In the genomic region with DNA sequence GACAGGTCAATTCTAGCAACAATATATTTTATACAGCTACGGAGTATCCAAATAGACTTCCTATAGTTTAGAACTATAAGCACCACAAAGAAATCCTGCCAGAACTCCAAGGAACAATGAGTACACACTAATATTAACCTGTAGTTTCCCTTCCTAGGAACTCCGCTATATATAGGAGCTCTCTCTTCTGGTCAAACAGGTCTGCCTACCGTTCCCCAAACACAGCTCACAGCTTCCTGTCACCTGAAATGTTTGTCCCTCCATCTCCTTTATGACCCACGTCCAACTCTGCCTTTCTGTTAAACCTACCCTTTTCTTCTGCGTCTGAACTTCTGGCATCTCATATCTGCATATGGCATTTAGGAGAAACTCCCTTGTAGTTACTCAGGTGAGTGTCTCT, we compare ENCODE assay signal across 27 cellular contexts. TPM values are rescaled to one million over a fixed set of nuclear protein-coding genes. Genes with fewer than 3 reads are reported as not detected.
"Had no signal": no experiment of that assay in that cellular context is flagged by ENCODE, and none has a peak within 500 bp of the region (broad histone marks: within the 10 kb centered on the region; RNA-seq: fewer than 3 reads in every experiment).

No MANE protein-coding gene starts in this region.

- H3K27me3 ChIP-seq: MG63 had no signal

- H3K4me1 Mint-ChIP-seq: activated CD4-positive, alpha-beta memory T cell treated with anti-CD3 and anti-CD28 coated beads, Interleukin-2, amount 10 ng/mL, durations not matched to agents 7 days and 5 days; activated T-helper 17 cell treated with anti-CD3 and anti-CD28 coated beads, Interleukin-2, amount 50 U/mL, for 72 hours had no signal

- H3K27ac Mint-ChIP-seq: activated CD4-positive, alpha-beta memory T cell treated with anti-CD3 and anti-CD28 coated beads, Interleukin-2, amount 10 ng/mL, durations not matched to agents 7 days and 5 days; activated CD4-positive, alpha-beta T cell treated with anti-CD3 and anti-CD28 coated beads, Interleukin-2, amount 10 ng/mL, durations not matched to agents 7 days and 5 days; activated naive CD4-positive, alpha-beta T cell treated with anti-CD3 and anti-CD28 coated beads, Interleukin-2, amount 10 ng/mL, durations not matched to agents 7 days and 5 days; activated naive CD8-positive, alpha-beta T cell treated with anti-CD3 and anti-CD28 coated beads for 36 hours; activated T-helper 17 cell treated with anti-CD3 and anti-CD28 coated beads, Interleukin-2, amount 50 U/mL, for 72 hours had no signal

- H3K4me2 ChIP-seq: KMS-11 had no signal

- DNase-seq: activated CD4-positive, alpha-beta memory T cell treated with anti-CD3 and anti-CD28 coated beads, Interleukin-2, amount 10 ng/mL, durations not matched to agents 7 days and 5 days; activated CD4-positive, alpha-beta T cell treated with anti-CD3 and anti-CD28 coated beads, Interleukin-2, amount 10 ng/mL, durations not matched to agents 7 days and 5 days; activated CD4-positive, CD25-positive, alpha-beta regulatory T cell; activated gamma-delta T cell treated with Interleukin-2 at 50 U/mL for 16 hours; activated naive CD4-positive, alpha-beta T cell treated with anti-CD3 and anti-CD28 coated beads, Interleukin-2, amount 10 ng/mL, durations not matched to agents 7 days and 5 days; activated naive CD8-positive, alpha-beta T cell treated with anti-CD3 and anti-CD28 coated beads for 36 hours; activated T-cell treated with anti-CD3 and anti-CD28 coated beads for 4 hours; activated T-cell treated with anti-CD3 and anti-CD28 coated beads, Interleukin-2, amount 50 U/mL, for 48 hours; anterior cingulate cortex; cerebellar nuclear complex; MG63; MV-4-11; NCI-H1105; NCI-H1436; NCI-H1694 treated with DMSO at 0.1 percent for 48 hours; NCI-H2029 treated with DMSO at 0.1 percent for 48 hours; NCI-H446; NCI-H526; NK-92 treated with Interleukin-12 subunit alpha and Interleukin-12 subunit beta, amount 100 ng/mL, for 24 hours; OCI-M1; SIG-M5; T-helper 2 cell; T1000 had no signal

- H3K36me3 ChIP-seq: MG63 had no signal

- H3K9me3 Mint-ChIP-seq: activated CD4-positive, alpha-beta memory T cell treated with anti-CD3 and anti-CD28 coated beads, Interleukin-2, amount 10 ng/mL, durations not matched to agents 7 days and 5 days; activated CD4-positive, alpha-beta T cell treated with anti-CD3 and anti-CD28 coated beads, Interleukin-2, amount 10 ng/mL, durations not matched to agents 7 days and 5 days; activated naive CD4-positive, alpha-beta T cell treated with anti-CD3 and anti-CD28 coated beads, Interleukin-2, amount 10 ng/mL, durations not matched to agents 7 days and 5 days; activated naive CD8-positive, alpha-beta T cell treated with anti-CD3 and anti-CD28 coated beads for 36 hours; activated T-helper 17 cell treated with anti-CD3 and anti-CD28 coated beads, Interleukin-2, amount 50 U/mL, for 72 hours had no signal

- H3K4me3 Mint-ChIP-seq: activated CD4-positive, alpha-beta memory T cell treated with anti-CD3 and anti-CD28 coated beads, Interleukin-2, amount 10 ng/mL, durations not matched to agents 7 days and 5 days; activated CD4-positive, alpha-beta T cell treated with anti-CD3 and anti-CD28 coated beads, Interleukin-2, amount 10 ng/mL, durations not matched to agents 7 days and 5 days; activated naive CD4-positive, alpha-beta T cell treated with anti-CD3 and anti-CD28 coated beads, Interleukin-2, amount 10 ng/mL, durations not matched to agents 7 days and 5 days; activated naive CD8-positive, alpha-beta T cell treated with anti-CD3 and anti-CD28 coated beads for 36 hours; activated T-helper 17 cell treated with anti-CD3 and anti-CD28 coated beads, Interleukin-2, amount 50 U/mL, for 72 hours had no signal

- H3K9me3 ChIP-seq: MG63 had no signal

- H3K4me3 ChIP-seq: MG63 had no signal

- ATAC-seq: activated T-helper 17 cell treated with anti-CD3 and anti-CD28 coated beads, Interleukin-2, amount 50 U/mL, for 72 hours had no signal

- H3K27me3 Mint-ChIP-seq: activated naive CD8-positive, alpha-beta T cell treated with anti-CD3 and anti-CD28 coated beads for 36 hours had no signal

- H3K36me3 Mint-ChIP-seq: activated naive CD4-positive, alpha-beta T cell treated with anti-CD3 and anti-CD28 coated beads, Interleukin-2, amount 10 ng/mL, durations not matched to agents 7 days and 5 days; activated naive CD8-positive, alpha-beta T cell treated with anti-CD3 and anti-CD28 coated beads for 36 hours had no signal

- H3K27ac ChIP-seq: KMS-11 had no signal

RNA-seq across cellular contexts. Expression of a gene that starts 10.5 kb away (rescaled TPM):
- total RNA-seq: activated CD4-positive, alpha-beta memory T cell treated with anti-CD3 and anti-CD28 coated beads, Interleukin-2, amount 10 ng/mL, durations not matched to agents 7 days and 5 days; activated CD4-positive, alpha-beta T cell treated with anti-CD3 and anti-CD28 coated beads, Interleukin-2, amount 10 ng/mL, durations not matched to agents 7 days and 5 days; activated CD8-positive, alpha-beta memory T cell treated with anti-CD3 and anti-CD28 coated beads for 36 hours; activated naive CD8-positive, alpha-beta T cell treated with anti-CD3 and anti-CD28 coated beads for 36 hours; cardiac septum had no signal
